Comparison of ENCODE assay signal across 36 cellular contexts in genomic region chr12:50073712-50074111, GRCh38. TPM values are rescaled to one million over a fixed set of nuclear protein-coding genes. Genes with fewer than 3 reads are reported as not detected.
"Had no signal": no experiment of that assay in that cellular context is flagged by ENCODE, and none has a peak within 500 bp of the region (broad histone marks: within the 10 kb centered on the region; RNA-seq: fewer than 3 reads in every experiment).

No MANE protein-coding gene starts in this region.

- H3K27ac Mint-ChIP-seq: dendritic cell treated with granulocyte-macrophage colony-stimulating factor and Interleukin-4, amounts not matched to agents 40 ng/mL and 50 ng/mL, for 4 days; endodermal cell; mesothelial cell of epicardium; natural killer cell treated with Interleukin-12 subunit alpha and Interleukin-12 subunit beta and Interleukin-15 and Interleukin-18, amount 100 ng/mL, for 72 hours had no signal

- H3K79me2 ChIP-seq: hepatocyte had no signal

- H3K36me3 Mint-ChIP-seq: mesothelial cell of epicardium; naive B cell; natural killer cell treated with Interleukin-12 subunit alpha and Interleukin-12 subunit beta and Interleukin-15 and Interleukin-18, amount 100 ng/mL, for 72 hours; neural progenitor cell had no signal

- H2AFZ ChIP-seq: hepatocyte, neural progenitor cell had no signal

- H3K36me3 ChIP-seq: colonic mucosa, gastrocnemius medialis, heart left ventricle, left lung, neural progenitor cell, ovary, right lobe of liver, suprapubic skin, transverse colon, upper lobe of right lung, uterus had no signal

- DNase-seq: colonic mucosa; effector CD8-positive, alpha-beta T cell; endodermal cell; foreskin fibroblast; gastrocnemius medialis; left cardiac atrium; mesenchymal stem cell; mucosa of descending colon; naive B cell; nucleus accumbens; retina; small intestine; stimulated activated CD4-positive, alpha-beta T cell treated with anti-CD3 and anti-CD28 coated beads, Interleukin-12 subunit alpha, Interleukin-12 subunit beta, amount 100 ng/mL, for 4 hours; stimulated activated CD4-positive, alpha-beta T cell treated with anti-CD3 and anti-CD28 coated beads, Interleukin-1b, Interleukin-23, amount 100 ng/mL, for 48 hours; stimulated activated CD4-positive, alpha-beta T cell treated with anti-CD3 and anti-CD28 coated beads, Interleukin-4, amount 100 ng/mL, for 1 hour; stimulated activated CD8-positive, alpha-beta memory T cell treated with anti-CD3 and anti-CD28 coated beads, Interleukin-4, amount 100 ng/mL, for 48 hours; stimulated activated naive CD4-positive, alpha-beta T cell; stimulated activated naive CD8-positive, alpha-beta T cell treated with anti-CD3 and anti-CD28 coated beads, Interleukin-15, amount 100 ng/mL, for 72 hours; transverse colon; upper lobe of right lung; uterus had no signal

- H3K9me3 Mint-ChIP-seq: dendritic cell treated with granulocyte-macrophage colony-stimulating factor and Interleukin-4, amounts not matched to agents 40 ng/mL and 50 ng/mL, for 4 days; endodermal cell; mesothelial cell of epicardium; naive B cell; natural killer cell treated with Interleukin-12 subunit alpha and Interleukin-12 subunit beta and Interleukin-15 and Interleukin-18, amount 100 ng/mL, for 72 hours; neural progenitor cell; stimulated activated naive CD8-positive, alpha-beta T cell treated with anti-CD3 and anti-CD28 coated beads, Interleukin-15, amount 100 ng/mL, for 72 hours had no signal

- H3K9ac ChIP-seq: neural progenitor cell had no signal

- H3K4me2 ChIP-seq: hepatocyte, neural progenitor cell had no signal

- H3K4me1 ChIP-seq: colonic mucosa, neural progenitor cell, upper lobe of right lung, uterus had no signal

- H3K27me3 ChIP-seq: colonic mucosa, gastrocnemius medialis, heart left ventricle, hepatocyte, left lung, neural progenitor cell, ovary, right lobe of liver, suprapubic skin, transverse colon, upper lobe of right lung, uterus had no signal

- H3K27me3 Mint-ChIP-seq: stimulated activated naive CD8-positive, alpha-beta T cell treated with anti-CD3 and anti-CD28 coated beads, Interleukin-15, amount 100 ng/mL, for 72 hours had no signal

- H3K4me3 Mint-ChIP-seq: dendritic cell treated with granulocyte-macrophage colony-stimulating factor and Interleukin-4, amounts not matched to agents 40 ng/mL and 50 ng/mL, for 4 days; endodermal cell; mesothelial cell of epicardium; naive B cell; natural killer cell treated with Interleukin-12 subunit alpha and Interleukin-12 subunit beta and Interleukin-15 and Interleukin-18, amount 100 ng/mL, for 72 hours; neural progenitor cell; stimulated activated naive CD8-positive, alpha-beta T cell treated with anti-CD3 and anti-CD28 coated beads, Interleukin-15, amount 100 ng/mL, for 72 hours had no signal

- H3K9me3 ChIP-seq: colonic mucosa, gastrocnemius medialis, heart left ventricle, left lung, mucosa of descending colon, ovary, right lobe of liver, suprapubic skin, transverse colon, upper lobe of right lung, uterus had no signal

- H3K27ac ChIP-seq: colonic mucosa, epithelial cell of prostate, gastrocnemius medialis, heart left ventricle, hepatocyte, left lung, neural progenitor cell, ovary, right lobe of liver, suprapubic skin, transverse colon, upper lobe of right lung, uterus had no signal

- ATAC-seq: gastrocnemius medialis; heart left ventricle; left cardiac atrium; left lung; mucosa of descending colon; natural killer cell treated with Interleukin-12 subunit alpha and Interleukin-12 subunit beta and Interleukin-15 and Interleukin-18, amount 100 ng/mL, for 72 hours; right lobe of liver; stimulated activated naive CD8-positive, alpha-beta T cell treated with anti-CD3 and anti-CD28 coated beads, Interleukin-15, amount 100 ng/mL, for 72 hours; upper lobe of right lung had no signal

- H3K4me3 ChIP-seq: colonic mucosa, gastrocnemius medialis, heart left ventricle, hepatocyte, left lung, mucosa of descending colon, neural progenitor cell, ovary, right lobe of liver, suprapubic skin, transverse colon, upper lobe of right lung, uterus had no signal

- FAIRE-seq: small intestine had no signal

RNA-seq across cellular contexts. Expression of gene ASIC1, which starts 16.3 kb away (rescaled TPM):
- total RNA-seq: lung microvascular endothelial cell had no signal

RNA-seq across cellular contexts. Expression of gene GPD1, which starts 30.1 kb away (rescaled TPM):
- total RNA-seq: chondrocyte, glomerular endothelial cell, pulmonary artery endothelial cell, uterus had no signal
